In genomic region chr22:49735411-49736311, GRCh38 we compare ENCODE assay signal across 1 cellular context.
TF ChIP-seq lines count a peak whose summit lies in the region.

No MANE protein-coding gene starts in this region.

TF ChIP-seq in WTC11, 78 proteins besides CTCF, POLR2A, EP300 and RAD21 (continued from another document):
- TF ChIP-seq NFATC4 (CRISPR knock-in tag; IDR thresholded peaks at IDR 0.05) (no peak), ZNF138 (CRISPR knock-in tag; conservative IDR thresholded peaks at IDR 0.05) (no peak), ZNF232 (CRISPR knock-in tag; IDR thresholded peaks at IDR 0.05) (peak; percentile 77; the same call in 1 of the 2 replicates)
- TF ChIP-seq, protein P1, sequence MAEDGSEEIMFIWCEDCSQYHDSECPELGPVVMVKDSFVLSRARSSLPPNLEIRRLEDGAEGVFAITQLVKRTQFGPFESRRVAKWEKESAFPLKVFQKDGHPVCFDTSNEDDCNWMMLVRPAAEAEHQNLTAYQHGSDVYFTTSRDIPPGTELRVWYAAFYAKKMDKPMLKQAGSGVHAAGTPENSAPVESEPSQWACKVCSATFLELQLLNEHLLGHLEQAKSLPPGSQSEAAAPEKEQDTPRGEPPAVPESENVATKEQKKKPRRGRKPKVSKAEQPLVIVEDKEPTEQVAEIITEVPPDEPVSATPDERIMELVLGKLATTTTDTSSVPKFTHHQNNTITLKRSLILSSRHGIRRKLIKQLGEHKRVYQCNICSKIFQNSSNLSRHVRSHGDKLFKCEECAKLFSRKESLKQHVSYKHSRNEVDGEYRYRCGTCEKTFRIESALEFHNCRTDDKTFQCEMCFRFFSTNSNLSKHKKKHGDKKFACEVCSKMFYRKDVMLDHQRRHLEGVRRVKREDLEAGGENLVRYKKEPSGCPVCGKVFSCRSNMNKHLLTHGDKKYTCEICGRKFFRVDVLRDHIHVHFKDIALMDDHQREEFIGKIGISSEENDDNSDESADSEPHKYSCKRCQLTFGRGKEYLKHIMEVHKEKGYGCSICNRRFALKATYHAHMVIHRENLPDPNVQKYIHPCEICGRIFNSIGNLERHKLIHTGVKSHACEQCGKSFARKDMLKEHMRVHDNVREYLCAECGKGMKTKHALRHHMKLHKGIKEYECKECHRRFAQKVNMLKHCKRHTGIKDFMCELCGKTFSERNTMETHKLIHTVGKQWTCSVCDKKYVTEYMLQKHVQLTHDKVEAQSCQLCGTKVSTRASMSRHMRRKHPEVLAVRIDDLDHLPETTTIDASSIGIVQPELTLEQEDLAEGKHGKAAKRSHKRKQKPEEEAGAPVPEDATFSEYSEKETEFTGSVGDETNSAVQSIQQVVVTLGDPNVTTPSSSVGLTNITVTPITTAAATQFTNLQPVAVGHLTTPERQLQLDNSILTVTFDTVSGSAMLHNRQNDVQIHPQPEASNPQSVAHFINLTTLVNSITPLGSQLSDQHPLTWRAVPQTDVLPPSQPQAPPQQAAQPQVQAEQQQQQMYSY (CRISPR knock-in tag; IDR thresholded peaks at IDR 0.05) = no peak
- TF ChIP-seq, protein P2, sequence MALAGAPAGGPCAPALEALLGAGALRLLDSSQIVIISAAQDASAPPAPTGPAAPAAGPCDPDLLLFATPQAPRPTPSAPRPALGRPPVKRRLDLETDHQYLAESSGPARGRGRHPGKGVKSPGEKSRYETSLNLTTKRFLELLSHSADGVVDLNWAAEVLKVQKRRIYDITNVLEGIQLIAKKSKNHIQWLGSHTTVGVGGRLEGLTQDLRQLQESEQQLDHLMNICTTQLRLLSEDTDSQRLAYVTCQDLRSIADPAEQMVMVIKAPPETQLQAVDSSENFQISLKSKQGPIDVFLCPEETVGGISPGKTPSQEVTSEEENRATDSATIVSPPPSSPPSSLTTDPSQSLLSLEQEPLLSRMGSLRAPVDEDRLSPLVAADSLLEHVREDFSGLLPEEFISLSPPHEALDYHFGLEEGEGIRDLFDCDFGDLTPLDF (CRISPR knock-in tag; IDR thresholded peaks at IDR 0.05) = 0 out of 2 replicates have a peak, but pooled peaks have one; percentile 38
- TF ChIP-seq, protein P3, sequence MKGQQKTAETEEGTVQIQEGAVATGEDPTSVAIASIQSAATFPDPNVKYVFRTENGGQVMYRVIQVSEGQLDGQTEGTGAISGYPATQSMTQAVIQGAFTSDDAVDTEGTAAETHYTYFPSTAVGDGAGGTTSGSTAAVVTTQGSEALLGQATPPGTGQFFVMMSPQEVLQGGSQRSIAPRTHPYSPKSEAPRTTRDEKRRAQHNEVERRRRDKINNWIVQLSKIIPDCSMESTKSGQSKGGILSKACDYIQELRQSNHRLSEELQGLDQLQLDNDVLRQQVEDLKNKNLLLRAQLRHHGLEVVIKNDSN (CRISPR knock-in tag; IDR thresholded peaks at IDR 0.05) = peak; percentile 60; the same call in 1 of the 2 replicates
